In genomic region chr14:99568567-99569560, GRCh38 we compare ENCODE assay signal across 9 cellular contexts. TPM values are rescaled to one million over a fixed set of nuclear protein-coding genes. Genes with fewer than 3 reads are reported as not detected.
DNase-seq lines count a peak whose midpoint lies in the region; ATAC-seq and TF ChIP-seq lines count a peak whose summit lies in the region.
"Had no signal": no experiment of that assay in that cellular context is flagged by ENCODE, and none has a peak within 500 bp of the region (broad histone marks: within the 10 kb centered on the region; RNA-seq: fewer than 3 reads in every experiment).

No MANE protein-coding gene starts in this region.

- ATAC-seq in right cardiac atrium (peak; percentile 7 to 25), GM21528 (IDR thresholded peaks at IDR 0.05; ENCODE audit: low FRiP score, unreplicated experiment) (no peak), HG02798 (IDR thresholded peaks at IDR 0.05; ENCODE audit: poor library complexity, unreplicated experiment) (no peak)

- H3K4me3 ChIP-seq in A673 (ENCODE audit: low read depth, low read length, poor library complexity, severe bottlenecking): no peak overlapping the region
- H3K4me3 ChIP-seq in right cardiac atrium (ENCODE audit: low read length): no peak overlapping the region

- H3K27me3 Mint-ChIP-seq in activated T-cell treated with anti-CD3 and anti-CD28 coated beads, Interleukin-2, amount 50 U/mL, for 24 hours: no peaks in the 10 kb centered on the region

- no peaks in the 10 kb centered on the region for H3K36me3 ChIP-seq in A673 (ENCODE audit: insufficient read depth, low read length, poor library complexity, severe bottlenecking)

- TF ChIP-seq CTCF in A673 (conservative IDR thresholded peaks at IDR 0.05; ENCODE audit: low read depth, low read length): no peak

- H3K27ac ChIP-seq in A673 (ENCODE audit: low read depth, low read length, poor library complexity, severe bottlenecking): no peak overlapping the region
- H3K27ac ChIP-seq in right cardiac atrium (ENCODE audit: low read length): peak overlapping the region; percentile 65

- DNase-seq in A673 (ENCODE audit: low spot score) (peak; percentile 35), KBM-7 (peak; percentile 37), T1000 (lab: John Stamatoyannopoulos, UW) (peak; percentile 22), right cardiac atrium (peak; percentile 53 to 79 (median 69)), NOMO-1 (lab: John Stamatoyannopoulos, UW; ENCODE audit: unreplicated experiment in 2 of 2) (no peak)
- no peak for DNase-seq in activated T-cell treated with anti-CD3 and anti-CD28 coated beads, Interleukin-2, amount 50 U/mL, for 24 hours
- DNase-seq: stimulated activated CD4-positive, alpha-beta T cell treated with anti-CD3 and anti-CD28 coated beads, Interleukin-2, amount 100 ng/mL, for 24 hours had no signal

- H3K36me3 Mint-ChIP-seq in activated T-cell treated with anti-CD3 and anti-CD28 coated beads, Interleukin-2, amount 50 U/mL, for 24 hours (ENCODE audit: low read depth): no peaks in the 10 kb centered on the region

- H3K27me3 ChIP-seq in A673 (replicated peaks; ENCODE audit: insufficient read depth, low read depth, low read length, poor library complexity) (no peaks in the 10 kb centered on the region), right cardiac atrium (ENCODE audit: control insufficient read depth, insufficient read depth) (no peaks in the 10 kb centered on the region)

- H3K9me3 Mint-ChIP-seq in activated T-cell treated with anti-CD3 and anti-CD28 coated beads, Interleukin-2, amount 50 U/mL, for 24 hours: no peaks in the 10 kb centered on the region

- intact Hi-C loops in A673 (cut with micrococcal nuclease; ENCODE audit: unreplicated experiment) (no loop called here), right cardiac atrium (cut with DNase I) (no loop called here)

- no peaks in the 10 kb centered on the region for H3K9me3 ChIP-seq in A673 (ENCODE audit: low read depth, low read length, poor library complexity, severe bottlenecking)
- no peaks in the 10 kb centered on the region for H3K9me3 ChIP-seq in right cardiac atrium (ENCODE audit: control insufficient read depth, low read length)

- CTCF ChIA-PET in A673 (lab: Charles Lee): no interaction called here

- H3K4me3 Mint-ChIP-seq in activated T-cell treated with anti-CD3 and anti-CD28 coated beads, Interleukin-2, amount 50 U/mL, for 24 hours: no peak overlapping the region

- BruUV-seq in A673 (replicated peaks; lab: Mats Ljungman, UMichigan): no TSS peak

- WGBS in right cardiac atrium: 48% methylated on average over 22 of the region's 22 CpGs

- H3K4me1 ChIP-seq in A673 (ENCODE audit: insufficient read depth, low read length, poor library complexity, severe bottlenecking) (peaks cover 38% of the 10 kb centered on the region), right cardiac atrium (ENCODE audit: control insufficient read depth, insufficient read depth, low read length) (peaks cover 25% of the 10 kb centered on the region)

- H3K27ac Mint-ChIP-seq in activated T-cell treated with anti-CD3 and anti-CD28 coated beads, Interleukin-2, amount 50 U/mL, for 24 hours: no peak overlapping the region

- POLR2A ChIA-PET in A673 (lab: Charles Lee; ENCODE audit: low non-redundant PET): no interaction called here

- peaks cover 1% of the 10 kb centered on the region for H3K4me1 Mint-ChIP-seq in activated T-cell treated with anti-CD3 and anti-CD28 coated beads, Interleukin-2, amount 50 U/mL, for 24 hours (ENCODE audit: low read depth)

- in situ Hi-C loops in KBM-7 (cut with MboI; ENCODE audit: low pct_unique_long_range_greater_than_20kb, low sequenced_read_pairs): no loop called here

RNA-seq across cellular contexts. Expression of gene CCDC85C, which starts 35.1 kb away (rescaled TPM):
- 24.6 and 31.5 TPM in 2 replicates for total RNA-seq in A673 (2021)
- 10 to 100 TPM; 21.0 to 23.3 (median 22.0) TPM for total RNA-seq in right cardiac atrium
- 31.5 TPM for polyA plus RNA-seq in right cardiac atrium

Comparison
In these comparisons a context has a peak if more than half of its experiments do, and no peak if none do; other contexts are left out.
1. DNase-seq: peak in A673 (single experiment), KBM-7 (single experiment), T1000 (single experiment) and right cardiac atrium (3 of 3); none in activated T-cell treated with anti-CD3 and anti-CD28 coated beads, Interleukin-2, amount 50 U/mL, for 24 hours (single experiment) and NOMO-1 (0 of 2).
2. ATAC-seq: peak in right cardiac atrium (2 of 2); none in GM21528 (single experiment) and HG02798 (single experiment).